In genomic region chr16:71564377-71564967, GRCh38 we compare ENCODE assay signal across 9 cellular contexts. TPM values are rescaled to one million over a fixed set of nuclear protein-coding genes. Genes with fewer than 3 reads are reported as not detected.
DNase-seq lines count a peak whose midpoint lies in the region; ATAC-seq, FAIRE-seq and TF ChIP-seq lines count a peak whose summit lies in the region.
"Had no signal": no experiment of that assay in that cellular context is flagged by ENCODE, and none has a peak within 500 bp of the region (broad histone marks: within the 10 kb centered on the region; RNA-seq: fewer than 3 reads in every experiment).

No MANE protein-coding gene starts in this region.

- ATAC-seq in HG02885 (IDR thresholded peaks at IDR 0.05; ENCODE audit: poor library complexity, unreplicated experiment): peak; percentile 85
- peak; percentile 25 for ATAC-seq in foreskin keratinocyte
- ATAC-seq in gastrocnemius medialis: no peak

- H3K27me3 ChIP-seq in SU-DHL-6 (ENCODE audit: low read length): no peaks in the 10 kb centered on the region
- H3K27me3 ChIP-seq in foreskin keratinocyte: no peaks in the 10 kb centered on the region
- peaks cover 0 to 3% (median 0%) of the 10 kb centered on the region in 3 donors for H3K27me3 ChIP-seq in gastrocnemius medialis

- H3K9me2 ChIP-seq in SU-DHL-6 (replicated peaks; ENCODE audit: insufficient read depth, low read length): no peaks in the 10 kb centered on the region

- H3K9me3 ChIP-seq in SU-DHL-6 (ENCODE audit: insufficient read depth, low read length) (no peaks in the 10 kb centered on the region), gastrocnemius medialis (peaks cover 0 to 7% (median 0%) of the 10 kb centered on the region in 3 donors)

- no peak for FAIRE-seq in RCC 7860 (lab: Jason Lieb, UNC)
- FAIRE-seq: A204.1 had no signal

- no peak for TF ChIP-seq POLR2A in gastrocnemius medialis (IDR thresholded peaks at IDR 0.05)

- H2AFZ ChIP-seq in SU-DHL-6 (ENCODE audit: low read depth, low read length, severe bottlenecking): peak overlapping the region; percentile 62

- H3K36me3 ChIP-seq in SU-DHL-6 (ENCODE audit: low read length): no peaks in the 10 kb centered on the region
- H3K36me3 ChIP-seq in gastrocnemius medialis: no peaks in the 10 kb centered on the region

- peaks cover 11% of the 10 kb centered on the region; the same call in 1 of the 2 replicates for H3F3A ChIP-seq in SU-DHL-6 (ENCODE audit: insufficient read depth)

- H3K4me2 ChIP-seq in SU-DHL-6 (ENCODE audit: low read depth, low read length, poor library complexity, severe bottlenecking): peak overlapping the region; percentile 53

- H3K79me2 ChIP-seq in SU-DHL-6 (ENCODE audit: insufficient read depth, low read length): no peaks in the 10 kb centered on the region

- no peak for TF ChIP-seq CTCF in SU-DHL-6 (IDR thresholded peaks at IDR 0.05; ENCODE audit: insufficient read depth, low read length, poor library complexity, severe bottlenecking)
- no peak for TF ChIP-seq CTCF in foreskin keratinocyte (conservative IDR thresholded peaks at IDR 0.05)
- TF ChIP-seq CTCF in gastrocnemius medialis (IDR thresholded peaks at IDR 0.05 in 4 of 5, conservative IDR thresholded peaks at IDR 0.05 in 1 of 5): no peak

- in situ Hi-C loops in gastrocnemius medialis (cut with MboI; ENCODE audit: low sequenced_read_pairs in 4 of 4): no loop called here

- H3K4me3 ChIP-seq in SU-DHL-6 (ENCODE audit: insufficient read depth, low read length, poor library complexity, severe bottlenecking) (peak overlapping the region; percentile 37), gastrocnemius medialis (peak overlapping the region; percentile 53 to 64 (median 58))

- no peaks in the 10 kb centered on the region for H3K4me1 ChIP-seq in foreskin keratinocyte
- H3K4me1 ChIP-seq in gastrocnemius medialis: peaks cover 0 to 6% of the 10 kb centered on the region in 2 donors

- DNase-seq in DMS53 treated with DMSO at 0.1 percent for 48 hours (lab: John Stamatoyannopoulos, UW; ENCODE audit: unreplicated experiment) (peak; percentile 60), DMS53 (lab: John Stamatoyannopoulos, UW) (no peak), foreskin keratinocyte (no peak), gastrocnemius medialis (no peak), RCC 7860 (ENCODE audit: low spot score) (no peak), NCI-H1436 treated with DMSO at 0.1 percent for 48 hours (lab: John Stamatoyannopoulos, UW) (no peak)

- H3K27ac ChIP-seq in SU-DHL-6 (ENCODE audit: low read depth, low read length) (peak overlapping the region; percentile 76), foreskin keratinocyte (no peak overlapping the region), gastrocnemius medialis (no peak overlapping the region)

- no peaks in the 10 kb centered on the region for H4K20me1 ChIP-seq in SU-DHL-6 (ENCODE audit: low read depth, low read length)

- H3K9ac ChIP-seq in SU-DHL-6 (ENCODE audit: low read length): peak overlapping the region; percentile 34

- intact Hi-C loops in gastrocnemius medialis (cut with DNase I; ENCODE audit: low total_unique reads): no loop called here

RNA-seq across cellular contexts. Expression of gene TAT, which starts 12.4 kb away (rescaled TPM):
- not detected in 2 replicates for total RNA-seq in foreskin keratinocyte
- not detected in 2 replicates for polyA plus RNA-seq in foreskin keratinocyte
- total RNA-seq in gastrocnemius medialis: 1 to 10 TPM in 2 of 4 donors, not detected in 2; 1.9 to 3.7 TPM

RNA-seq across cellular contexts. Expression of gene CHST4, which starts 38.2 kb away (rescaled TPM):
- total RNA-seq in foreskin keratinocyte (0.11 TPM in 1 of 2 replicates, not detected in the other), gastrocnemius medialis (not detected)
- polyA plus RNA-seq in foreskin keratinocyte: 0.08 TPM in 1 of 2 replicates, not detected in the other

Comparison
In these comparisons a context has a peak if more than half of its experiments do, and no peak if none do; other contexts are left out.
1. ATAC-seq: peak in HG02885 (single experiment) and foreskin keratinocyte (single experiment); none in gastrocnemius medialis (0 of 2).